Comparison of ENCODE assay signal across 27 cellular contexts in genomic region chr18:66900837-66901236, GRCh38.
"Had no signal": no experiment of that assay in that cellular context is flagged by ENCODE, and none has a peak within 500 bp of the region (broad histone marks: within the 10 kb centered on the region; RNA-seq: fewer than 3 reads in every experiment).

No MANE protein-coding gene starts in this region.

- H3K27me3 ChIP-seq: adrenal gland, breast epithelium, MG63, Peyer's patch, SJSA1 had no signal

- H3K4me3 ChIP-seq: adrenal gland, breast epithelium, MG63, Peyer's patch, SJSA1 had no signal

- DNase-seq: activated CD4-positive, alpha-beta T cell treated with anti-CD3 and anti-CD28 coated beads for 48 hours; activated CD4-positive, alpha-beta T cell treated with anti-CD3 and anti-CD28 coated beads, Interleukin-2, amount 50 U/mL, for 4 hours; activated CD4-positive, CD25-positive, alpha-beta regulatory T cell treated with anti-CD3 and anti-CD28 coated beads, Interleukin-2, amount 50 U/mL, for 72 hours; activated CD8-positive, alpha-beta memory T cell treated with anti-CD3 and anti-CD28 coated beads, Interleukin-2, amount 50 U/mL, for 48 hours; activated CD8-positive, alpha-beta T cell treated with anti-CD3 and anti-CD28 coated beads, Interleukin-2, amount 10 ng/mL, durations not matched to agents 7 days and 5 days; activated naive CD4-positive, alpha-beta T cell treated with anti-CD3 and anti-CD28 coated beads, Interleukin-2, amount 50 U/mL, for 16 hours; activated naive CD8-positive, alpha-beta T cell treated with anti-CD3 and anti-CD28 coated beads, Interleukin-2, amount 10 ng/mL, durations not matched to agents 7 days and 5 days; activated T-cell treated with anti-CD3 and anti-CD28 coated beads, Interleukin-2, amount 50 U/mL, for 1 hour; adrenal gland; anterior cingulate cortex; caudate nucleus; MG63; NCI-H1105 treated with DMSO at 0.1 percent for 48 hours; NCI-H1436 treated with DMSO at 0.1 percent for 48 hours; NCI-H1930; NCI-H2171; NCI-H2227 treated with DMSO at 0.1 percent for 48 hours; NCI-H446 treated with DMSO at 0.1 percent for 48 hours; NCI-H524 treated with DMSO at 0.1 percent for 48 hours; NK-92 treated with Interleukin-12 subunit alpha and Interleukin-12 subunit beta, amount 100 ng/mL, for 24 hours; Peyer's patch; SW 1271; T-helper 9 cell had no signal

- ATAC-seq: activated CD8-positive, alpha-beta T cell treated with anti-CD3 and anti-CD28 coated beads, Interleukin-2, amount 10 ng/mL, durations not matched to agents 7 days and 5 days; SK-N-SH treated with all-trans-retinoic acid at 6 μM for 48 hours; WTC11 had no signal

- H3K9me3 ChIP-seq: adrenal gland, breast epithelium, MG63, Peyer's patch had no signal

- H3K4me1 ChIP-seq: adrenal gland, breast epithelium, Peyer's patch, SJSA1 had no signal

- H3K36me3 ChIP-seq: adrenal gland, breast epithelium, MG63, Peyer's patch, SJSA1 had no signal

- H3K27ac ChIP-seq: adrenal gland, breast epithelium, Peyer's patch, SJSA1 had no signal
